ENCODE assay signal across 8 cellular contexts in genomic region chr17:2395258-2396170, GRCh38. TPM values are rescaled to one million over a fixed set of nuclear protein-coding genes. Genes with fewer than 3 reads are reported as not detected.
DNase-seq lines count a peak whose midpoint lies in the region; ATAC-seq and TF ChIP-seq lines count a peak whose summit lies in the region.

No MANE protein-coding gene starts in this region.

- TF ChIP-seq POLR2A in esophagus muscularis mucosa (IDR thresholded peaks at IDR 0.05; ENCODE audit: low read depth), result no peak

- WGBS in esophagus muscularis mucosa, result 58% methylated on average over 22 of the region's 28 CpGs

- H3K27ac Mint-ChIP-seq in osteocyte (ENCODE audit: unreplicated experiment), result peak overlapping the region; percentile 98

- H3K36me3 Mint-ChIP-seq in osteocyte (ENCODE audit: unreplicated experiment), result no peaks in the 10 kb centered on the region

- H3K36me3 ChIP-seq in esophagus muscularis mucosa, result peaks cover 0 to 4% (median 0%) of the 10 kb centered on the region in 4 donors

- peak overlapping the region; percentile 98 to 100 (median 100) for H3K27ac ChIP-seq in esophagus muscularis mucosa (replicated peaks in 1 of 4)

- H3K9me3 Mint-ChIP-seq in osteocyte (ENCODE audit: unreplicated experiment), result no peaks in the 10 kb centered on the region

- peaks cover 55% of the 10 kb centered on the region for H3K4me1 Mint-ChIP-seq in osteocyte (ENCODE audit: unreplicated experiment)

- no peak for ATAC-seq in GM19328 (IDR thresholded peaks at IDR 0.05; ENCODE audit: unreplicated experiment)
- no peak for ATAC-seq in GM21381 (IDR thresholded peaks at IDR 0.05; ENCODE audit: unreplicated experiment)

- TF ChIP-seq EP300 in esophagus muscularis mucosa (IDR thresholded peaks at IDR 0.05), result no peak

- peak overlapping the region; percentile 61 for H3K4me3 Mint-ChIP-seq in osteocyte (ENCODE audit: unreplicated experiment)

- DNase-seq in ELR (ENCODE audit: low read depth), result peak; percentile 66
- DNase-seq in RKO (ENCODE audit: low spot score), result peak; percentile 74
- no peak for DNase-seq in esophagus muscularis mucosa (ENCODE audit: extremely low spot score)
- no peak for DNase-seq in osteocyte (ENCODE audit: extremely low spot score, unreplicated experiment)
- no peak for DNase-seq in COLO829 (ENCODE audit: low spot score)
- no peak for DNase-seq in central memory CD4-positive, alpha-beta T cell

- intact Hi-C loops in esophagus muscularis mucosa (cut with DNase I), result no loop called here

- peaks cover 68 to 76% (median 72%) of the 10 kb centered on the region in 4 donors for H3K4me1 ChIP-seq in esophagus muscularis mucosa

- H3K27me3 ChIP-seq in esophagus muscularis mucosa, result peaks cover 0 to 5% (median 0%) of the 10 kb centered on the region in 4 donors

- TF ChIP-seq CTCF in esophagus muscularis mucosa (IDR thresholded peaks at IDR 0.05) (no peak), osteocyte (IDR thresholded peaks at IDR 0.05) (no peak)

- H3K9me3 ChIP-seq in esophagus muscularis mucosa, result no peaks in the 10 kb centered on the region

- peak overlapping the region in 3 of 4 donors; percentile 48 to 75 (median 54) for H3K4me3 ChIP-seq in esophagus muscularis mucosa

- H3K27me3 Mint-ChIP-seq in osteocyte (ENCODE audit: unreplicated experiment), result no peaks in the 10 kb centered on the region

RNA-seq across cellular contexts. Expression of gene MNT, which starts 5.3 kb away (rescaled TPM):
- total RNA-seq in esophagus muscularis mucosa, result 10 to 100 TPM; 10.8 to 17.4 (median 13.8) TPM
- total RNA-seq in osteocyte, result 30.4 and 35.6 TPM in 2 replicates

RNA-seq across cellular contexts. Expression of gene SGSM2, which starts 58.2 kb away (rescaled TPM):
- total RNA-seq in esophagus muscularis mucosa (10 to 100 TPM; 32.0 to 72.2 (median 37.8) TPM), osteocyte (49.6 and 56.0 TPM in 2 replicates)

RNA-seq across cellular contexts. Expression of gene TSR1, which starts 59.3 kb away (rescaled TPM):
- 10 to 100 TPM; 49.0 to 57.2 (median 55.1) TPM for total RNA-seq in esophagus muscularis mucosa
- total RNA-seq in osteocyte, result 26.3 and 27.5 TPM in 2 replicates

Comparison
In these comparisons a context has a peak if more than half of its experiments do, and no peak if none do; other contexts are left out.
1. DNase-seq: peak in ELR (single experiment) and RKO (single experiment); none in esophagus muscularis mucosa (single experiment), osteocyte (single experiment), COLO829 (single experiment) and central memory CD4-positive, alpha-beta T cell (single experiment).